8 cellular contexts compared by ENCODE assay signal in genomic region chr11:34050967-34051348, GRCh38. TPM values are rescaled to one million over a fixed set of nuclear protein-coding genes. Genes with fewer than 3 reads are reported as not detected.
DNase-seq lines count a peak whose midpoint lies in the region; ATAC-seq and TF ChIP-seq lines count a peak whose summit lies in the region.

No MANE protein-coding gene starts in this region.

- TF ChIP-seq EP300 in sigmoid colon (IDR thresholded peaks at IDR 0.05) = no peak

- H3K27me3 ChIP-seq in BE2C (no peaks in the 10 kb centered on the region), sigmoid colon (no peaks in the 10 kb centered on the region)

- no peak for TF ChIP-seq POLR2A in sigmoid colon (IDR thresholded peaks at IDR 0.05)

- H3K27ac ChIP-seq in sigmoid colon = peak overlapping the region; percentile 98 to 99 (median 98)

- no peak for TF ChIP-seq CTCF in BE2C (IDR thresholded peaks at IDR 0.05; ENCODE audit: low read depth, low read length)
- TF ChIP-seq CTCF in activated B cell treated with CpG ODN at 0.5 μM for 24 hours (IDR thresholded peaks at IDR 0.05) = no peak
- TF ChIP-seq CTCF in sigmoid colon (IDR thresholded peaks at IDR 0.05) = no peak

- H3K4me1 Mint-ChIP-seq in activated B cell treated with CpG ODN at 0.5 μM for 24 hours = peaks cover 33% of the 10 kb centered on the region

- H3K9me3 ChIP-seq in BE2C (no peaks in the 10 kb centered on the region), sigmoid colon (no peaks in the 10 kb centered on the region)

- H3K4me3 ChIP-seq in BE2C (ENCODE audit: low read depth, low read length) (peak overlapping the region; percentile 64), sigmoid colon (peak overlapping the region; percentile 84 to 98 (median 93))

- ATAC-seq in HG03354 (IDR thresholded peaks at IDR 0.05; ENCODE audit: poor library complexity, severe bottlenecking, unreplicated experiment) = peak; percentile 3
- no peak for ATAC-seq in activated B cell treated with CpG ODN at 0.5 μM for 24 hours (ENCODE audit: low read depth)
- ATAC-seq in left cardiac atrium = peak; percentile 8 to 10
- no peak for ATAC-seq in GM21390 (IDR thresholded peaks at IDR 0.05; ENCODE audit: unreplicated experiment)

- no peak for DNase-seq in BE2C
- no peak for DNase-seq in activated B cell treated with CpG ODN at 0.5 μM for 24 hours
- DNase-seq in left cardiac atrium = no peak
- no peak for DNase-seq in sigmoid colon
- DNase-seq in ecto neural progenitor cell (ENCODE audit: low spot score) = no peak
- no peak for DNase-seq in NK-92 treated with Interleukin-12 subunit alpha and Interleukin-12 subunit beta, amount 100 ng/mL, for 24 hours (lab: John Stamatoyannopoulos, UW)

- peak overlapping the region; percentile 84 for H3K4me3 Mint-ChIP-seq in activated B cell treated with CpG ODN at 0.5 μM for 24 hours

- H3K36me3 ChIP-seq in BE2C = peaks cover 15% of the 10 kb centered on the region
- H3K36me3 ChIP-seq in sigmoid colon = peaks cover 0 to 13% (median 0%) of the 10 kb centered on the region in 4 donors

- H3K4me1 ChIP-seq in BE2C (no peaks in the 10 kb centered on the region), sigmoid colon (peaks cover 0 to 33% (median 25%) of the 10 kb centered on the region in 4 donors)

- intact Hi-C loops in activated B cell treated with CpG ODN at 0.5 μM for 24 hours (cut with micrococcal nuclease) (loop anchor here (1.0 to 5.0 kb wide), 11 partner anchors 16 to 1012 kb away; partner anchors contain the start of genes APIP, CAT, HIPK3 and NAT10), left cardiac atrium (cut with DNase I) (no loop called here), sigmoid colon (cut with DNase I) (loop anchor here (2.0 to 10.0 kb wide), 7 partner anchors 54 to 1014 kb away; partner anchors contain the start of genes APIP, CAT, FBXO3 and PDHX)

- H3K9me3 Mint-ChIP-seq in activated B cell treated with CpG ODN at 0.5 μM for 24 hours = no peaks in the 10 kb centered on the region

- H3K36me3 Mint-ChIP-seq in activated B cell treated with CpG ODN at 0.5 μM for 24 hours (ENCODE audit: low read depth) = peaks cover 15% of the 10 kb centered on the region

- POLR2A ChIA-PET in activated B cell treated with CpG ODN at 0.5 μM for 24 hours (lab: Charles Lee) = interaction anchor here (0.6 to 4.1 kb wide), 14 partner anchors 9 to 865 kb away, joined by 3 to 95 read pairs (median 4); partner anchors contain the start of genes ABTB2, CAT and NAT10

- CTCF ChIA-PET in activated B cell treated with CpG ODN at 0.5 μM for 24 hours (lab: Charles Lee) = interaction anchor here (1.2 to 1.5 kb wide), 2 partner anchors 54 to 56 kb away, joined by 4 read pairs; partner anchors contain the start of gene NAT10

- WGBS in sigmoid colon, 2 donors = 0 to 1% methylated on average over 11 of the region's 11 CpGs

- H3K27me3 Mint-ChIP-seq in activated B cell treated with CpG ODN at 0.5 μM for 24 hours = no peaks in the 10 kb centered on the region

- peak overlapping the region; percentile 88 for H3K27ac Mint-ChIP-seq in activated B cell treated with CpG ODN at 0.5 μM for 24 hours

RNA-seq across cellular contexts. Expression of gene CAPRIN1, which starts 0.6 kb away (rescaled TPM):
- 77.7 TPM for polyA plus RNA-seq in BE2C (2012; ENCODE audit: insufficient read depth, insufficient read length, low read depth)
- total RNA-seq in activated B cell treated with CpG ODN at 0.5 μM for 24 hours = 152 and 158 TPM in 2 replicates
- 100 to 1,000 TPM; 102 to 106 TPM for total RNA-seq in left cardiac atrium
- total RNA-seq in sigmoid colon = 100 to 1,000 TPM; 107 to 118 (median 113) TPM
- polyA plus RNA-seq in sigmoid colon = 10 to 100 TPM; 63.1 to 92.5 (median 65.7) TPM

RNA-seq across cellular contexts. Expression of gene NAT10, which starts 54.5 kb away (rescaled TPM):
- polyA plus RNA-seq in BE2C (2012; ENCODE audit: insufficient read depth, insufficient read length, low read depth) = 33.7 TPM
- total RNA-seq in activated B cell treated with CpG ODN at 0.5 μM for 24 hours = 107 and 120 TPM in 2 replicates
- total RNA-seq in left cardiac atrium = 10 to 100 TPM; 20.1 to 29.0 TPM
- 10 to 100 TPM; 13.2 to 28.0 (median 19.4) TPM for total RNA-seq in sigmoid colon
- 10 to 100 TPM in 1 of 3 donors, 1 to 10 TPM in 2; 5.3 to 35.4 (median 7.2) TPM for polyA plus RNA-seq in sigmoid colon

Comparison
In these comparisons a context has a peak if more than half of its experiments do, and no peak if none do; other contexts are left out.
1. ATAC-seq: peak in HG03354 (single experiment) and left cardiac atrium (2 of 2); none in activated B cell treated with CpG ODN at 0.5 μM for 24 hours (single experiment) and GM21390 (single experiment).
2. intact Hi-C loops: an anchor here in activated B cell treated with CpG ODN at 0.5 μM for 24 hours (1.0 to 5.0 kb wide) and sigmoid colon (2.0 to 10.0 kb wide); none called in left cardiac atrium.